20 cellular contexts compared by ENCODE assay signal in genomic region chr14:67464856-67465255, GRCh38. TPM values are rescaled to one million over a fixed set of nuclear protein-coding genes. Genes with fewer than 3 reads are reported as not detected.
"Had no signal": no experiment of that assay in that cellular context is flagged by ENCODE, and none has a peak within 500 bp of the region (broad histone marks: within the 10 kb centered on the region; RNA-seq: fewer than 3 reads in every experiment).

No MANE protein-coding gene starts in this region.

- H3K27me3 ChIP-seq: ascending aorta, gastrocnemius medialis, left lung, ovary, stomach, upper lobe of left lung had no signal

- H3K4me1 ChIP-seq: ascending aorta, left lung, stomach, upper lobe of left lung had no signal

- H3K4me1 Mint-ChIP-seq: mesothelial cell of epicardium had no signal

- H3K9me3 Mint-ChIP-seq: activated T-cell treated with anti-CD3 and anti-CD28 coated beads, Interleukin-2, amount 50 U/mL, for 72 hours; mesothelial cell of epicardium had no signal

- H3K36me3 ChIP-seq: ascending aorta, gastrocnemius medialis, left lung, ovary, stomach, upper lobe of left lung had no signal

- H3K36me3 Mint-ChIP-seq: mesothelial cell of epicardium had no signal

- DNase-seq: activated CD4-positive, alpha-beta T cell treated with anti-CD3 and anti-CD28 coated beads, Interleukin-2, amount 50 U/mL, for 4 hours; activated effector memory CD4-positive, alpha-beta T cell treated with anti-CD3 and anti-CD28 coated beads, Interleukin-2, amount 50 U/mL, for 16 hours; activated T-cell treated with anti-CD3 and anti-CD28 coated beads, Interleukin-2, amount 50 U/mL, for 72 hours; gastrocnemius medialis; head of caudate nucleus; kidney; left lung; ovary; stimulated activated CD4-positive, alpha-beta T cell treated with anti-CD3 and anti-CD28 coated beads, Interleukin-4, amount 100 ng/mL, for 1 hour; stomach; T-helper 1 cell; T1000; upper lobe of left lung had no signal

- H3K9me3 ChIP-seq: ascending aorta, gastrocnemius medialis, left lung, ovary, stomach, upper lobe of left lung had no signal

- ATAC-seq: gastrocnemius medialis, left lung, sciatic nerve, SK-N-SH treated with all-trans-retinoic acid at 6 μM for 48 hours had no signal

- H3K4me2 ChIP-seq: smooth muscle cell had no signal

- H3K4me3 Mint-ChIP-seq: activated T-cell treated with anti-CD3 and anti-CD28 coated beads, Interleukin-2, amount 50 U/mL, for 72 hours; mesothelial cell of epicardium had no signal

- H3K27ac Mint-ChIP-seq: activated T-cell treated with anti-CD3 and anti-CD28 coated beads, Interleukin-2, amount 50 U/mL, for 72 hours; mesothelial cell of epicardium had no signal

- H3K27ac ChIP-seq: ascending aorta, coronary artery, gastrocnemius medialis, left lung, ovary, stomach, upper lobe of left lung had no signal

- H3K4me3 ChIP-seq: ascending aorta, coronary artery, gastrocnemius medialis, left lung, ovary, smooth muscle cell, stomach, upper lobe of left lung had no signal

RNA-seq across cellular contexts. Expression of gene PLEK2, which starts 52.9 kb away (rescaled TPM):
- total RNA-seq: mesothelial cell of epicardium, temporal lobe had no signal
